1 cellular context compared by ENCODE assay signal in the genomic region with DNA sequence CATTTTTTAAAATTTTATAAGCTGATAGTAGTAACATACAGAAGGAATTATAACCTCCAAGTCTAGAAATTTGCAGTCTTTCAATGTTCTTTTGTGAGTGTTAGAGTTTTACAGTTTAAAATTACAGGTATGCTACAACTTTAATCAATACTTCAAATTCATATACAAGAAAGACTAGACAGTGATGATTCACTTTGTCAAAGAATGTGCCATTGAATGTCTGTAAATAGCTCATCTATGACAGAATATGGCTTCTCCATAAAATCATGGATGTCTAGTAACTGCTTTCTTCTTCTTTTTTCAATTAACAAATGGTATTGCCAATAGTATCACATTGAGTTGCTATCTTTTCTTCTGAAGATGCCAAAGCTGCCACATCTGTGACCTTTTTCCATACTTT.
TF ChIP-seq lines count a peak whose summit lies in the region.

No MANE protein-coding gene starts in this region.

TF ChIP-seq in GM23338, 12 proteins besides CTCF, POLR2A, EP300 and RAD21:
- TF ChIP-seq, protein P1, sequence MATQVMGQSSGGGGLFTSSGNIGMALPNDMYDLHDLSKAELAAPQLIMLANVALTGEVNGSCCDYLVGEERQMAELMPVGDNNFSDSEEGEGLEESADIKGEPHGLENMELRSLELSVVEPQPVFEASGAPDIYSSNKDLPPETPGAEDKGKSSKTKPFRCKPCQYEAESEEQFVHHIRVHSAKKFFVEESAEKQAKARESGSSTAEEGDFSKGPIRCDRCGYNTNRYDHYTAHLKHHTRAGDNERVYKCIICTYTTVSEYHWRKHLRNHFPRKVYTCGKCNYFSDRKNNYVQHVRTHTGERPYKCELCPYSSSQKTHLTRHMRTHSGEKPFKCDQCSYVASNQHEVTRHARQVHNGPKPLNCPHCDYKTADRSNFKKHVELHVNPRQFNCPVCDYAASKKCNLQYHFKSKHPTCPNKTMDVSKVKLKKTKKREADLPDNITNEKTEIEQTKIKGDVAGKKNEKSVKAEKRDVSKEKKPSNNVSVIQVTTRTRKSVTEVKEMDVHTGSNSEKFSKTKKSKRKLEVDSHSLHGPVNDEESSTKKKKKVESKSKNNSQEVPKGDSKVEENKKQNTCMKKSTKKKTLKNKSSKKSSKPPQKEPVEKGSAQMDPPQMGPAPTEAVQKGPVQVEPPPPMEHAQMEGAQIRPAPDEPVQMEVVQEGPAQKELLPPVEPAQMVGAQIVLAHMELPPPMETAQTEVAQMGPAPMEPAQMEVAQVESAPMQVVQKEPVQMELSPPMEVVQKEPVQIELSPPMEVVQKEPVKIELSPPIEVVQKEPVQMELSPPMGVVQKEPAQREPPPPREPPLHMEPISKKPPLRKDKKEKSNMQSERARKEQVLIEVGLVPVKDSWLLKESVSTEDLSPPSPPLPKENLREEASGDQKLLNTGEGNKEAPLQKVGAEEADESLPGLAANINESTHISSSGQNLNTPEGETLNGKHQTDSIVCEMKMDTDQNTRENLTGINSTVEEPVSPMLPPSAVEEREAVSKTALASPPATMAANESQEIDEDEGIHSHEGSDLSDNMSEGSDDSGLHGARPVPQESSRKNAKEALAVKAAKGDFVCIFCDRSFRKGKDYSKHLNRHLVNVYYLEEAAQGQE (IDR thresholded peaks at IDR 0.05; ENCODE audit: unreplicated experiment): no peak
- TF ChIP-seq NANOG (IDR thresholded peaks at IDR 0.05; ENCODE audit: borderline replicate concordance): no peak
- TF ChIP-seq STAT1 (IDR thresholded peaks at IDR 0.05; ENCODE audit: unreplicated experiment): no peak
- TF ChIP-seq ZNF114 (CRISPR knock-in tag; IDR thresholded peaks at IDR 0.05): no peak
- no peak for TF ChIP-seq JUNB (IDR thresholded peaks at IDR 0.05; ENCODE audit: unreplicated experiment)
- TF ChIP-seq, protein P2, sequence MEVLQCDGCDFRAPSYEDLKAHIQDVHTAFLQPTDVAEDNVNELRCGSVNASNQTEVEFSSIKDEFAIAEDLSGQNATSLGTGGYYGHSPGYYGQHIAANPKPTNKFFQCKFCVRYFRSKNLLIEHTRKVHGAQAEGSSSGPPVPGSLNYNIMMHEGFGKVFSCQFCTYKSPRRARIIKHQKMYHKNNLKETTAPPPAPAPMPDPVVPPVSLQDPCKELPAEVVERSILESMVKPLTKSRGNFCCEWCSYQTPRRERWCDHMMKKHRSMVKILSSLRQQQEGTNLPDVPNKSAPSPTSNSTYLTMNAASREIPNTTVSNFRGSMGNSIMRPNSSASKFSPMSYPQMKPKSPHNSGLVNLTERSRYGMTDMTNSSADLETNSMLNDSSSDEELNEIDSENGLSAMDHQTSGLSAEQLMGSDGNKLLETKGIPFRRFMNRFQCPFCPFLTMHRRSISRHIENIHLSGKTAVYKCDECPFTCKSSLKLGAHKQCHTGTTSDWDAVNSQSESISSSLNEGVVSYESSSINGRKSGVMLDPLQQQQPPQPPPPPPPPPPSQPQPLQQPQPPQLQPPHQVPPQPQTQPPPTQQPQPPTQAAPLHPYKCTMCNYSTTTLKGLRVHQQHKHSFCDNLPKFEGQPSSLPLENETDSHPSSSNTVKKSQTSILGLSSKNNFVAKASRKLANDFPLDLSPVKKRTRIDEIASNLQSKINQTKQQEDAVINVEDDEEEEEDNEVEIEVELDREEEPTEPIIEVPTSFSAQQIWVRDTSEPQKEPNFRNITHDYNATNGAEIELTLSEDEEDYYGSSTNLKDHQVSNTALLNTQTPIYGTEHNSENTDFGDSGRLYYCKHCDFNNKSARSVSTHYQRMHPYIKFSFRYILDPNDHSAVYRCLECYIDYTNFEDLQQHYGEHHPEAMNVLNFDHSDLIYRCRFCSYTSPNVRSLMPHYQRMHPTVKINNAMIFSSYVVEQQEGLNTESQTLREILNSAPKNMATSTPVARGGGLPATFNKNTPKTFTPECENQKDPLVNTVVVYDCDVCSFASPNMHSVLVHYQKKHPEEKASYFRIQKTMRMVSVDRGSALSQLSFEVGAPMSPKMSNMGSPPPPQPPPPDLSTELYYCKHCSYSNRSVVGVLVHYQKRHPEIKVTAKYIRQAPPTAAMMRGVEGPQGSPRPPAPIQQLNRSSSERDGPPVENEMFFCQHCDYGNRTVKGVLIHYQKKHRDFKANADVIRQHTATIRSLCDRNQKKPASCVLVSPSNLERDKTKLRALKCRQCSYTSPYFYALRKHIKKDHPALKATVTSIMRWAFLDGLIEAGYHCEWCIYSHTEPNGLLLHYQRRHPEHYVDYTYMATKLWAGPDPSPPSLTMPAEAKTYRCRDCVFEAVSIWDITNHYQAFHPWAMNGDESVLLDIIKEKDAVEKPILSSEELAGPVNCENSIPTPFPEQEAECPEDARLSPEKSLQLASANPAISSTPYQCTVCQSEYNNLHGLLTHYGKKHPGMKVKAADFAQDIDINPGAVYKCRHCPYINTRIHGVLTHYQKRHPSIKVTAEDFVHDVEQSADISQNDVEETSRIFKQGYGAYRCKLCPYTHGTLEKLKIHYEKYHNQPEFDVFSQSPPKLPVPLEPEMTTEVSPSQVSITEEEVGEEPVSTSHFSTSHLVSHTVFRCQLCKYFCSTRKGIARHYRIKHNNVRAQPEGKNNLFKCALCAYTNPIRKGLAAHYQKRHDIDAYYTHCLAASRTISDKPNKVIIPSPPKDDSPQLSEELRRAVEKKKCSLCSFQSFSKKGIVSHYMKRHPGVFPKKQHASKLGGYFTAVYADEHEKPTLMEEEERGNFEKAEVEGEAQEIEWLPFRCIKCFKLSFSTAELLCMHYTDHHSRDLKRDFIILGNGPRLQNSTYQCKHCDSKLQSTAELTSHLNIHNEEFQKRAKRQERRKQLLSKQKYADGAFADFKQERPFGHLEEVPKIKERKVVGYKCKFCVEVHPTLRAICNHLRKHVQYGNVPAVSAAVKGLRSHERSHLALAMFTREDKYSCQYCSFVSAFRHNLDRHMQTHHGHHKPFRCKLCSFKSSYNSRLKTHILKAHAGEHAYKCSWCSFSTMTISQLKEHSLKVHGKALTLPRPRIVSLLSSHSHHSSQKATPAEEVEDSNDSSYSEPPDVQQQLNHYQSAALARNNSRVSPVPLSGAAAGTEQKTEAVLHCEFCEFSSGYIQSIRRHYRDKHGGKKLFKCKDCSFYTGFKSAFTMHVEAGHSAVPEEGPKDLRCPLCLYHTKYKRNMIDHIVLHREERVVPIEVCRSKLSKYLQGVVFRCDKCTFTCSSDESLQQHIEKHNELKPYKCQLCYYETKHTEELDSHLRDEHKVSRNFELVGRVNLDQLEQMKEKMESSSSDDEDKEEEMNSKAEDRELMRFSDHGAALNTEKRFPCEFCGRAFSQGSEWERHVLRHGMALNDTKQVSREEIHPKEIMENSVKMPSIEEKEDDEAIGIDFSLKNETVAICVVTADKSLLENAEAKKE (CRISPR knock-in tag; IDR thresholded peaks at IDR 0.05): no peak
- no peak for TF ChIP-seq CREB1 (CRISPR knock-in tag; IDR thresholded peaks at IDR 0.05; ENCODE audit: low read depth)
- TF ChIP-seq, protein P3, sequence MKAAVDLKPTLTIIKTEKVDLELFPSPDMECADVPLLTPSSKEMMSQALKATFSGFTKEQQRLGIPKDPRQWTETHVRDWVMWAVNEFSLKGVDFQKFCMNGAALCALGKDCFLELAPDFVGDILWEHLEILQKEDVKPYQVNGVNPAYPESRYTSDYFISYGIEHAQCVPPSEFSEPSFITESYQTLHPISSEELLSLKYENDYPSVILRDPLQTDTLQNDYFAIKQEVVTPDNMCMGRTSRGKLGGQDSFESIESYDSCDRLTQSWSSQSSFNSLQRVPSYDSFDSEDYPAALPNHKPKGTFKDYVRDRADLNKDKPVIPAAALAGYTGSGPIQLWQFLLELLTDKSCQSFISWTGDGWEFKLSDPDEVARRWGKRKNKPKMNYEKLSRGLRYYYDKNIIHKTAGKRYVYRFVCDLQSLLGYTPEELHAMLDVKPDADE (IDR thresholded peaks at IDR 0.05): no peak
- TF ChIP-seq ZNF331 (CRISPR knock-in tag; IDR thresholded peaks at IDR 0.05; ENCODE audit: low read depth): no peak
